ENCODE assay signal across 23 cellular contexts in genomic region chr10:70536196-70536920, GRCh38. TPM values are rescaled to one million over a fixed set of nuclear protein-coding genes. Genes with fewer than 3 reads are reported as not detected.
A peak's percentile ranks its signal among the peaks of the same experiment; 100 is the strongest.
DNase-seq lines count a peak whose midpoint lies in the region; ATAC-seq and TF ChIP-seq lines count a peak whose summit lies in the region.
"Had no signal": no experiment of that assay in that cellular context is flagged by ENCODE, and none has a peak within 500 bp of the region (broad histone marks: within the 10 kb centered on the region; RNA-seq: fewer than 3 reads in every experiment).

No MANE protein-coding gene starts in this region.

- peaks cover 16% of the 10 kb centered on the region for H3K4me1 Mint-ChIP-seq in WTC11
- H3K4me1 Mint-ChIP-seq: activated CD4-positive, alpha-beta T cell treated with anti-CD3 and anti-CD28 coated beads, Interleukin-2, amount 10 ng/mL, durations not matched to agents 7 days and 5 days; naive thymus-derived CD4-positive, alpha-beta T cell had no signal

- TF ChIP-seq CTCF in WTC11 (IDR thresholded peaks at IDR 0.05) (no peak; the same call in 1 of the 2 replicates), foreskin keratinocyte (conservative IDR thresholded peaks at IDR 0.05) (peak; percentile 36)

- H3K4me3 ChIP-seq in stomach smooth muscle (ENCODE audit: low read length in 2 of 2), result no peak overlapping the region
- H3K4me3 ChIP-seq: BLaER1 treated with 17β-estradiol and CSF1 and Interleukin-3, amounts not matched to agents 10 nM and 100 nM had no signal

- H3K27ac Mint-ChIP-seq in WTC11, result peak overlapping the region; percentile 71
- H3K27ac Mint-ChIP-seq: activated CD4-positive, alpha-beta T cell treated with anti-CD3 and anti-CD28 coated beads, Interleukin-2, amount 10 ng/mL, durations not matched to agents 7 days and 5 days; dendritic cell treated with granulocyte-macrophage colony-stimulating factor and Interleukin-4, amounts not matched to agents 40 ng/mL and 50 ng/mL, for 4 days had no signal

- no peak overlapping the region for H3K4me3 Mint-ChIP-seq in WTC11
- H3K4me3 Mint-ChIP-seq: activated CD4-positive, alpha-beta T cell treated with anti-CD3 and anti-CD28 coated beads, Interleukin-2, amount 10 ng/mL, durations not matched to agents 7 days and 5 days; dendritic cell treated with granulocyte-macrophage colony-stimulating factor and Interleukin-4, amounts not matched to agents 40 ng/mL and 50 ng/mL, for 4 days; naive thymus-derived CD4-positive, alpha-beta T cell had no signal

- H3K9me3 ChIP-seq in stomach smooth muscle (ENCODE audit: control insufficient read depth in 2 of 2, low read length in 2 of 2), result no peaks in the 10 kb centered on the region
- H3K9me3 ChIP-seq: BLaER1 treated with 17β-estradiol and CSF1 and Interleukin-3, amounts not matched to agents 10 nM and 100 nM had no signal

- peaks cover 18 to 22% of the 10 kb centered on the region in 2 donors for H3K36me3 ChIP-seq in stomach smooth muscle (ENCODE audit: control insufficient read depth in 2 of 2, insufficient read depth in 2 of 2, low read length in 2 of 2)

- no peaks in the 10 kb centered on the region for H3K9me3 Mint-ChIP-seq in WTC11
- H3K9me3 Mint-ChIP-seq: activated CD4-positive, alpha-beta T cell treated with anti-CD3 and anti-CD28 coated beads, Interleukin-2, amount 10 ng/mL, durations not matched to agents 7 days and 5 days; naive thymus-derived CD4-positive, alpha-beta T cell had no signal

- peaks cover 6% of the 10 kb centered on the region for H3K36me3 Mint-ChIP-seq in WTC11
- H3K36me3 Mint-ChIP-seq: naive thymus-derived CD4-positive, alpha-beta T cell had no signal

- no peaks in the 10 kb centered on the region for H3K27me3 Mint-ChIP-seq in WTC11 (ENCODE audit: low read depth)
- H3K27me3 Mint-ChIP-seq: activated CD4-positive, alpha-beta T cell treated with anti-CD3 and anti-CD28 coated beads, Interleukin-2, amount 10 ng/mL, durations not matched to agents 7 days and 5 days; naive thymus-derived CD4-positive, alpha-beta T cell had no signal

- H3K27ac ChIP-seq in foreskin keratinocyte, result no peak overlapping the region
- peak overlapping the region; percentile 46 for H3K27ac ChIP-seq in stomach smooth muscle (ENCODE audit: low read length)
- H3K27ac ChIP-seq: BLaER1 treated with 17β-estradiol and CSF1 and Interleukin-3, amounts not matched to agents 10 nM and 100 nM; parathyroid adenoma had no signal

- no peaks in the 10 kb centered on the region for H3K4me1 ChIP-seq in foreskin keratinocyte
- peaks cover 48% of the 10 kb centered on the region for H3K4me1 ChIP-seq in stomach smooth muscle (ENCODE audit: control insufficient read depth, insufficient read depth, low read length)

- CTCF ChIA-PET in WTC11 (lab: Charles Lee), result interaction anchor here (0.8 to 6.6 kb wide), 18 partner anchors 8 to 315 kb away, joined by 3 to 187 read pairs (median 5); partner anchors contain the start of gene PALD1

- H3K9ac ChIP-seq in stomach smooth muscle (ENCODE audit: low read length in 2 of 2), result no peak overlapping the region
- H3K9ac ChIP-seq: BLaER1 treated with 17β-estradiol and CSF1 and Interleukin-3, amounts not matched to agents 10 nM and 100 nM; parathyroid adenoma had no signal

- H3K27me3 ChIP-seq in foreskin keratinocyte (peaks cover 33% of the 10 kb centered on the region), stomach smooth muscle (ENCODE audit: control insufficient read depth in 1 of 2, insufficient read depth in 2 of 2, low read length in 2 of 2) (no peaks in the 10 kb centered on the region)
- H3K27me3 ChIP-seq: BLaER1 treated with 17β-estradiol and CSF1 and Interleukin-3, amounts not matched to agents 10 nM and 100 nM had no signal

- peak; percentile 32 for DNase-seq in NCI-H510A treated with DMSO at 0.1 percent for 48 hours (lab: John Stamatoyannopoulos, UW)
- no peak for DNase-seq in NCI-H510A (lab: John Stamatoyannopoulos, UW)
- no peak for DNase-seq in WTC11 (ENCODE audit: low spot score)
- DNase-seq in foreskin keratinocyte, result no peak
- DNase-seq in COR-L47 (lab: John Stamatoyannopoulos, UW), result no peak
- no peak for DNase-seq in HK-2 (ENCODE audit: unreplicated experiment)
- DNase-seq in NCI-H2029 treated with DMSO at 0.1 percent for 48 hours (lab: John Stamatoyannopoulos, UW), result no peak
- DNase-seq: activated CD4-positive, alpha-beta T cell treated with anti-CD3 and anti-CD28 coated beads, Interleukin-2, amount 10 ng/mL, durations not matched to agents 7 days and 5 days; activated CD8-positive, alpha-beta memory T cell treated with anti-CD3 and anti-CD28 coated beads, Interleukin-2, amount 50 U/mL, for 48 hours; erythroblast; foreskin melanocyte; Kasumi-1; mammary epithelial cell; naive thymus-derived CD4-positive, alpha-beta T cell; NCI-H1092 treated with DMSO at 0.1 percent for 48 hours; NCI-H2029; NCI-H526; SHP77 had no signal

- POLR2A ChIA-PET in WTC11 (lab: Charles Lee), result no interaction called here

- peak; percentile 16 for ATAC-seq in WTC11
- no peak for ATAC-seq in foreskin keratinocyte
- ATAC-seq: naive thymus-derived CD4-positive, alpha-beta T cell; sciatic nerve had no signal

TF ChIP-seq in WTC11, 78 proteins besides CTCF, POLR2A, EP300 and RAD21 (continues in another document):
- TF ChIP-seq RELA (CRISPR knock-in tag; IDR thresholded peaks at IDR 0.05; ENCODE audit: borderline replicate concordance), result no peak
- no peak for TF ChIP-seq ATF3 (CRISPR knock-in tag; conservative IDR thresholded peaks at IDR 0.05)
- no peak for TF ChIP-seq ZNF121 (CRISPR knock-in tag; IDR thresholded peaks at IDR 0.05)
- TF ChIP-seq ATF6 (CRISPR knock-in tag; IDR thresholded peaks at IDR 0.05), result no peak
- TF ChIP-seq HMGXB4 (CRISPR knock-in tag; IDR thresholded peaks at IDR 0.05), result no peak
- TF ChIP-seq TCF7 (CRISPR knock-in tag; IDR thresholded peaks at IDR 0.05; ENCODE audit: low read depth), result no peak
- TF ChIP-seq ZSCAN18 (CRISPR knock-in tag; IDR thresholded peaks at IDR 0.05), result no peak
- TF ChIP-seq SP1 (CRISPR knock-in tag; conservative IDR thresholded peaks at IDR 0.05), result no peak

RNA-seq across cellular contexts. Expression of gene PALD1, which starts 57.8 kb away (rescaled TPM):
- 36.1 to 43.6 TPM (median 38.5 TPM) in 3 replicates for total RNA-seq in WTC11 (2021)
- total RNA-seq in foreskin keratinocyte, result 0.04 and 0.07 TPM in 2 replicates
- polyA plus RNA-seq in foreskin keratinocyte, result 0.03 TPM in 1 of 2 replicates, not detected in the other

Comparison
In these comparisons a context has a peak if more than half of its experiments do, and no peak if none do; other contexts are left out.
1. RNA of gene PALD1, which starts 57.8 kb away (total RNA-seq): 36.1 to 43.6 TPM in WTC11; 0.04 to 0.07 TPM in foreskin keratinocyte; every median in the first group is over 10 times any median in the second.